In genomic region chr7:82506702-82507101, GRCh38 we compare ENCODE assay signal across 15 cellular contexts.
DNase-seq lines count a peak whose midpoint lies in the region; ATAC-seq and TF ChIP-seq lines count a peak whose summit lies in the region.
"Had no signal": no experiment of that assay in that cellular context is flagged by ENCODE, and none has a peak within 500 bp of the region (broad histone marks: within the 10 kb centered on the region; RNA-seq: fewer than 3 reads in every experiment).

No MANE protein-coding gene starts in this region.

- no peaks in the 10 kb centered on the region for H3K4me1 ChIP-seq in ovary (ENCODE audit: insufficient read depth)

- no peak for TF ChIP-seq EP300 in ovary (IDR thresholded peaks at IDR 0.05)

- TF ChIP-seq CTCF in epithelial cell of esophagus (IDR thresholded peaks at IDR 0.05; ENCODE audit: insufficient read depth, low read depth, low read length, missing control alignments) (no peak), ovary (IDR thresholded peaks at IDR 0.05) (no peak), coronary artery (IDR thresholded peaks at IDR 0.05) (no peak)

- ATAC-seq in HG03460 (IDR thresholded peaks at IDR 0.05; ENCODE audit: unreplicated experiment) (no peak), GM21515 (IDR thresholded peaks at IDR 0.05; ENCODE audit: unreplicated experiment) (no peak), HG03571 (IDR thresholded peaks at IDR 0.05; ENCODE audit: unreplicated experiment) (no peak)
- ATAC-seq: activated CD4-positive, alpha-beta T cell treated with anti-CD3 and anti-CD28 coated beads for 36 hours; HCT116 had no signal

- peak; percentile 63 for DNase-seq in Ammon's horn (ENCODE audit: low spot score)
- peak; percentile 31 for DNase-seq in M059J (ENCODE audit: low read depth)
- DNase-seq in epithelial cell of esophagus (ENCODE audit: low read depth): peak; percentile 30
- DNase-seq in ovary: peak; percentile 21 to 65 (median 54)
- DNase-seq in coronary artery (ENCODE audit: low spot score): no peak
- DNase-seq: activated CD4-positive, alpha-beta T cell treated with anti-CD3 and anti-CD28 coated beads for 36 hours; activated effector memory CD4-positive, alpha-beta T cell treated with Interleukin-2 at 50 U/mL for 16 hours; NCI-H226; trophoblast cell had no signal

- no peak for TF ChIP-seq POLR2A in ovary (IDR thresholded peaks at IDR 0.05)

- intact Hi-C loops in ovary (cut with DNase I): no loop called here

- H3K4me3 ChIP-seq in epithelial cell of esophagus (ENCODE audit: low read length) (no peak overlapping the region), ovary (no peak overlapping the region), coronary artery (no peak overlapping the region)
- H3K4me3 ChIP-seq: lung had no signal

- no peaks in the 10 kb centered on the region for H3K27me3 ChIP-seq in ovary

- no peaks in the 10 kb centered on the region for H3K9me3 ChIP-seq in ovary

- H3K27ac ChIP-seq in ovary (no peak overlapping the region), coronary artery (no peak overlapping the region)
- H3K27ac ChIP-seq: KMS-11 had no signal

- no peaks in the 10 kb centered on the region for H3K36me3 ChIP-seq in ovary

- 28 to 51% (median 34%) methylated on average over 15 of the region's 15 CpGs for WGBS in ovary, 3 donors
